ENCODE assay signal across 9 cellular contexts in genomic region chr19:39752795-39753194, GRCh38. TPM values are rescaled to one million over a fixed set of nuclear protein-coding genes. Genes with fewer than 3 reads are reported as not detected.
"Had no signal": no experiment of that assay in that cellular context is flagged by ENCODE, and none has a peak within 500 bp of the region (broad histone marks: within the 10 kb centered on the region; RNA-seq: fewer than 3 reads in every experiment).

No MANE protein-coding gene starts in this region.

- H2AFZ ChIP-seq: GM23338 had no signal

- H3K4me2 ChIP-seq: GM23338 had no signal

- H3K27ac Mint-ChIP-seq: GM23338, H9, HFFc6 had no signal

- H3K4me3 Mint-ChIP-seq: GM23338, H9, HFFc6 had no signal

- H3K4me3 ChIP-seq: GM23338, HAP-1 had no signal

- H3K9me3 Mint-ChIP-seq: GM23338, H9, HFFc6 had no signal

- H3K36me3 ChIP-seq: HAP-1 had no signal

- H3K4me1 ChIP-seq: HAP-1 had no signal

- DNase-seq: GOT3, H7, H9, HCEC 1CT, HFFc6 had no signal

- H3K4me1 Mint-ChIP-seq: GM23338, H9 had no signal

- H3K9me3 ChIP-seq: HAP-1 had no signal

- FAIRE-seq: H1 had no signal

RNA-seq across cellular contexts. Expression of gene CLC, which starts 15.0 kb away (rescaled TPM):
- total RNA-seq: GM23338, H7, HFFc6 had no signal
- polyA plus RNA-seq: GM23338 had no signal

RNA-seq across cellular contexts. Expression of gene LEUTX, which starts 25.9 kb away (rescaled TPM):
- total RNA-seq: GM23338, H1, H4, H7, H9, HFFc6 had no signal
- polyA plus RNA-seq: GM23338, H1 had no signal

RNA-seq across cellular contexts. Expression of gene LGALS14, which starts 48.5 kb away (rescaled TPM):
- total RNA-seq: GM23338, H4, H7, H9, HFFc6 had no signal
- polyA plus RNA-seq: GM23338 had no signal
